ENCODE assay signal across 27 cellular contexts in the genomic region with DNA sequence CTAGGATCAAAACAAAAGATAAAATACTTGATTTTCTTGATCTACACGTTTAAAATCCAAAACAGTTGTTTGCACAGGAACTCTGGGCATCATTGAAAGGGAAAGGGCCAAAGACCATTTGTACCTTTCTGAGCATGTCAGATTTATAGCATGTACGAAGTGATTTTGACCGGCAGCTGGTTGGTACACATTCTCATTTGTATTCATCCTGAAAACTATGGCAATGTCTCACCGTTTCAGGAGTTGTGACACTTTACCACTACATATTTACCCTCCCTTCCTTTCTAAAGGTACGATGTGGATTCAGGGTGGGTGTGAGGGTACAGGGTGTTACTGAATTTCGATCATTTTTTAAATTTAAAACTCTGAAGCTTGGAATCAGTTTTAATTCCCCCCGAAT. TPM values are rescaled to one million over a fixed set of nuclear protein-coding genes. Genes with fewer than 3 reads are reported as not detected.
DNase-seq lines count a peak whose midpoint lies in the region; ATAC-seq and TF ChIP-seq lines count a peak whose summit lies in the region.
"Had no signal": no experiment of that assay in that cellular context is flagged by ENCODE, and none has a peak within 500 bp of the region (broad histone marks: within the 10 kb centered on the region; RNA-seq: fewer than 3 reads in every experiment).

No MANE protein-coding gene starts in this region.

- H3K36me3 ChIP-seq in naive thymus-derived CD4-positive, alpha-beta T cell (ENCODE audit: control insufficient read depth in 2 of 3, insufficient read depth in 3 of 3, low read length in 3 of 3), result no peaks in the 10 kb centered on the region
- no peaks in the 10 kb centered on the region for H3K36me3 ChIP-seq in Caco-2 (ENCODE audit: control insufficient read depth, insufficient read depth, low read length)
- H3K36me3 ChIP-seq: neural progenitor cell, Peyer's patch, SJCRH30, stomach, uterus had no signal

- no peaks in the 10 kb centered on the region for H3K27me3 Mint-ChIP-seq in T-helper 1 cell treated with Interleukin-12 subunit alpha and Interleukin-12 subunit beta and Interleukin-4 antibody, amounts not matched to agents 30 μg/mL and 1 μg/mL, for 36 hours (ENCODE audit: low read depth)
- H3K27me3 Mint-ChIP-seq in activated naive CD4-positive, alpha-beta T cell treated with anti-CD3 and anti-CD28 coated beads, Interleukin-2, amount 50 U/mL, for 24 hours, result no peaks in the 10 kb centered on the region
- no peaks in the 10 kb centered on the region for H3K27me3 Mint-ChIP-seq in T-helper 17 cell
- no peaks in the 10 kb centered on the region for H3K27me3 Mint-ChIP-seq in naive thymus-derived CD4-positive, alpha-beta T cell
- peaks cover 27% of the 10 kb centered on the region for H3K27me3 Mint-ChIP-seq in Caco-2 (ENCODE audit: insufficient read depth, unreplicated experiment)
- no peaks in the 10 kb centered on the region for H3K27me3 Mint-ChIP-seq in stimulated activated naive B cell treated with anti-CD40 and anti-IgM and Interleukin-4, amounts not matched to agents 10 μg/mL and 1 μg/mL and 100 μg/mL, for 72 hours
- H3K27me3 Mint-ChIP-seq: effector memory CD8-positive, alpha-beta T cell had no signal

- H3K27ac ChIP-seq in naive thymus-derived CD4-positive, alpha-beta T cell (ENCODE audit: low read depth, low read length), result no peak overlapping the region
- H3K27ac ChIP-seq: neural progenitor cell, Peyer's patch, SJCRH30 had no signal

- H3K9me3 ChIP-seq in T-helper 17 cell (ENCODE audit: control insufficient read depth, low read length, poor library complexity, severe bottlenecking) (no peaks in the 10 kb centered on the region), Caco-2 (no peaks in the 10 kb centered on the region)
- H3K9me3 ChIP-seq in naive thymus-derived CD4-positive, alpha-beta T cell (ENCODE audit: control insufficient read depth in 2 of 3, low read length in 3 of 3), result no peaks in the 10 kb centered on the region
- H3K9me3 ChIP-seq: Peyer's patch, SJCRH30, stomach, uterus had no signal

- peak overlapping the region; percentile 69 for H3K27ac Mint-ChIP-seq in T-helper 1 cell treated with Interleukin-12 subunit alpha and Interleukin-12 subunit beta and Interleukin-4 antibody, amounts not matched to agents 30 μg/mL and 1 μg/mL, for 36 hours
- H3K27ac Mint-ChIP-seq in activated naive CD4-positive, alpha-beta T cell treated with anti-CD3 and anti-CD28 coated beads, Interleukin-2, amount 50 U/mL, for 24 hours, result peak overlapping the region; percentile 44
- H3K27ac Mint-ChIP-seq in T-helper 17 cell (peak overlapping the region; percentile 43), Caco-2 (ENCODE audit: unreplicated experiment) (no peak overlapping the region)
- peak overlapping the region in 6 of 9 donors; percentile 0 to 72 (median 40) for H3K27ac Mint-ChIP-seq in naive thymus-derived CD4-positive, alpha-beta T cell
- no peak overlapping the region for H3K27ac Mint-ChIP-seq in stimulated activated naive B cell treated with anti-CD40 and anti-IgM and Interleukin-4, amounts not matched to agents 10 μg/mL and 1 μg/mL and 100 μg/mL, for 72 hours
- H3K27ac Mint-ChIP-seq: activated CD8-positive, alpha-beta T cell treated with anti-CD3 and anti-CD28 coated beads, Interleukin-2, amount 10 ng/mL, durations not matched to agents 7 days and 5 days; effector memory CD8-positive, alpha-beta T cell; neural progenitor cell had no signal

- H3K4me3 Mint-ChIP-seq in T-helper 1 cell treated with Interleukin-12 subunit alpha and Interleukin-12 subunit beta and Interleukin-4 antibody, amounts not matched to agents 30 μg/mL and 1 μg/mL, for 36 hours, result peak overlapping the region; percentile 18
- no peak overlapping the region for H3K4me3 Mint-ChIP-seq in activated naive CD4-positive, alpha-beta T cell treated with anti-CD3 and anti-CD28 coated beads, Interleukin-2, amount 50 U/mL, for 24 hours
- peak overlapping the region; percentile 28 for H3K4me3 Mint-ChIP-seq in T-helper 17 cell
- peak overlapping the region in 7 of 10 donors; percentile 1 to 37 (median 15) for H3K4me3 Mint-ChIP-seq in naive thymus-derived CD4-positive, alpha-beta T cell
- H3K4me3 Mint-ChIP-seq in Caco-2 (ENCODE audit: unreplicated experiment), result no peak overlapping the region
- no peak overlapping the region for H3K4me3 Mint-ChIP-seq in stimulated activated naive B cell treated with anti-CD40 and anti-IgM and Interleukin-4, amounts not matched to agents 10 μg/mL and 1 μg/mL and 100 μg/mL, for 72 hours
- H3K4me3 Mint-ChIP-seq: activated CD8-positive, alpha-beta T cell treated with anti-CD3 and anti-CD28 coated beads, Interleukin-2, amount 10 ng/mL, durations not matched to agents 7 days and 5 days; effector memory CD8-positive, alpha-beta T cell; neural progenitor cell had no signal

- peaks cover 17% of the 10 kb centered on the region for H3K4me1 Mint-ChIP-seq in T-helper 1 cell treated with Interleukin-12 subunit alpha and Interleukin-12 subunit beta and Interleukin-4 antibody, amounts not matched to agents 30 μg/mL and 1 μg/mL, for 36 hours (ENCODE audit: low read depth)
- peaks cover 43% of the 10 kb centered on the region for H3K4me1 Mint-ChIP-seq in activated naive CD4-positive, alpha-beta T cell treated with anti-CD3 and anti-CD28 coated beads, Interleukin-2, amount 50 U/mL, for 24 hours
- peaks cover 21% of the 10 kb centered on the region for H3K4me1 Mint-ChIP-seq in T-helper 17 cell
- peaks cover 8 to 26% (median 19%) of the 10 kb centered on the region in 7 donors for H3K4me1 Mint-ChIP-seq in naive thymus-derived CD4-positive, alpha-beta T cell
- H3K4me1 Mint-ChIP-seq in Caco-2 (ENCODE audit: low read depth, unreplicated experiment), result no peaks in the 10 kb centered on the region
- H3K4me1 Mint-ChIP-seq in stimulated activated naive B cell treated with anti-CD40 and anti-IgM and Interleukin-4, amounts not matched to agents 10 μg/mL and 1 μg/mL and 100 μg/mL, for 72 hours, result peaks cover 28 to 39% of the 10 kb centered on the region in 2 donors

- ATAC-seq in T-helper 17 cell, result no peak
- ATAC-seq in naive thymus-derived CD4-positive, alpha-beta T cell, result no peak
- no peak for ATAC-seq in stimulated activated naive B cell treated with anti-CD40 and anti-IgM and Interleukin-4, amounts not matched to agents 10 μg/mL and 1 μg/mL and 100 μg/mL, for 72 hours (replicated peaks)
- ATAC-seq: activated CD8-positive, alpha-beta T cell treated with anti-CD3 and anti-CD28 coated beads, Interleukin-2, amount 10 ng/mL, durations not matched to agents 7 days and 5 days; esophagus mucosa had no signal

- no peaks in the 10 kb centered on the region for H3K9me3 Mint-ChIP-seq in T-helper 1 cell treated with Interleukin-12 subunit alpha and Interleukin-12 subunit beta and Interleukin-4 antibody, amounts not matched to agents 30 μg/mL and 1 μg/mL, for 36 hours
- no peaks in the 10 kb centered on the region for H3K9me3 Mint-ChIP-seq in activated naive CD4-positive, alpha-beta T cell treated with anti-CD3 and anti-CD28 coated beads, Interleukin-2, amount 50 U/mL, for 24 hours
- H3K9me3 Mint-ChIP-seq in naive thymus-derived CD4-positive, alpha-beta T cell, result peaks cover 0 to 7% (median 0%) of the 10 kb centered on the region in 11 donors
- no peaks in the 10 kb centered on the region for H3K9me3 Mint-ChIP-seq in Caco-2 (ENCODE audit: unreplicated experiment)
- peaks cover 0 to 4% of the 10 kb centered on the region in 2 donors for H3K9me3 Mint-ChIP-seq in stimulated activated naive B cell treated with anti-CD40 and anti-IgM and Interleukin-4, amounts not matched to agents 10 μg/mL and 1 μg/mL and 100 μg/mL, for 72 hours
- H3K9me3 Mint-ChIP-seq: effector memory CD8-positive, alpha-beta T cell had no signal

- H3K4me3 ChIP-seq in naive thymus-derived CD4-positive, alpha-beta T cell (ENCODE audit: low read length), result no peak overlapping the region
- H3K4me3 ChIP-seq in Caco-2 (ENCODE audit: low read depth, low read length), result no peak overlapping the region
- H3K4me3 ChIP-seq: neural progenitor cell, Peyer's patch, SJCRH30, skin epidermis, stomach, uterus had no signal

- no peaks in the 10 kb centered on the region for H3K27me3 ChIP-seq in naive thymus-derived CD4-positive, alpha-beta T cell (ENCODE audit: control insufficient read depth in 2 of 2, insufficient read depth in 2 of 2, low read length in 2 of 2)
- no peaks in the 10 kb centered on the region; the same call in 1 of the 2 replicates for H3K27me3 ChIP-seq in Caco-2 (replicated peaks; ENCODE audit: control insufficient read depth, insufficient read depth, low read length)
- H3K27me3 ChIP-seq: neural progenitor cell, Peyer's patch, SJCRH30, stomach, uterus had no signal

- CTCF ChIA-PET in naive thymus-derived CD4-positive, alpha-beta T cell (lab: Charles Lee), result interaction anchor here (1.2 to 2.5 kb wide), 2 partner anchors 25 to 28 kb away, joined by 3 to 12 read pairs; no protein-coding TSS in a partner anchor
- CTCF ChIA-PET in Caco-2 (lab: Charles Lee), result no interaction called here

- intact Hi-C loops in naive thymus-derived CD4-positive, alpha-beta T cell (cut with micrococcal nuclease), result no loop called here
- intact Hi-C loops in Caco-2 (cut with micrococcal nuclease; ENCODE audit: unreplicated experiment), result no loop called here

- POLR2A ChIA-PET in naive thymus-derived CD4-positive, alpha-beta T cell (lab: Charles Lee), result interaction anchor here (0.7 to 1.7 kb wide), 3 partner anchors 8 to 29 kb away, joined by 3 to 4 read pairs (median 3); no protein-coding TSS in a partner anchor
- POLR2A ChIA-PET in Caco-2 (lab: Charles Lee), result no interaction called here

- peaks cover 3 to 9% of the 10 kb centered on the region in 2 donors for H3K4me1 ChIP-seq in naive thymus-derived CD4-positive, alpha-beta T cell (ENCODE audit: control insufficient read depth in 2 of 2, insufficient read depth in 2 of 2, low read length in 2 of 2)
- H3K4me1 ChIP-seq in Caco-2, result no peaks in the 10 kb centered on the region
- H3K4me1 ChIP-seq: neural progenitor cell, Peyer's patch, SJCRH30, stomach, uterus had no signal

- DNase-seq in T-helper 1 cell (no peak), T-helper 17 cell (no peak), Caco-2 (no peak)
- DNase-seq in activated naive CD4-positive, alpha-beta T cell treated with Interleukin-2 at 50 U/mL for 16 hours, result no peak
- no peak for DNase-seq in naive thymus-derived CD4-positive, alpha-beta T cell
- no peak for DNase-seq in stimulated activated naive B cell treated with anti-CD40 and anti-IgM and Interleukin-4, amounts not matched to agents 10 μg/mL and 1 μg/mL and 100 μg/mL, for 72 hours
- DNase-seq: 8988T; activated CD4-positive, CD25-positive, alpha-beta regulatory T cell; activated CD8-positive, alpha-beta T cell treated with anti-CD3 and anti-CD28 coated beads, Interleukin-2, amount 10 ng/mL, durations not matched to agents 7 days and 5 days; caudate nucleus; effector memory CD8-positive, alpha-beta T cell; glutamatergic neuron; IMR-90; NCI-H146; NCI-H2107; NCI-H345; NCI-H748 treated with DMSO at 0.1 percent for 48 hours; Peyer's patch; SJCRH30; stomach; SW 1271; uterus had no signal

- no TSS peak for BruUV-seq in Caco-2 (replicated peaks; lab: Mats Ljungman, UMichigan)

- no peak for TF ChIP-seq CTCF in Caco-2 (IDR thresholded peaks at IDR 0.05; ENCODE audit: insufficient read depth in 1 of 2, low read depth in 1 of 2, low read length in 1 of 2, severe bottlenecking in 1 of 2, unreplicated experiment in 1 of 2)

- H3K36me3 Mint-ChIP-seq in T-helper 1 cell treated with Interleukin-12 subunit alpha and Interleukin-12 subunit beta and Interleukin-4 antibody, amounts not matched to agents 30 μg/mL and 1 μg/mL, for 36 hours (ENCODE audit: low read depth), result peaks cover 2% of the 10 kb centered on the region
- no peaks in the 10 kb centered on the region for H3K36me3 Mint-ChIP-seq in activated naive CD4-positive, alpha-beta T cell treated with anti-CD3 and anti-CD28 coated beads, Interleukin-2, amount 50 U/mL, for 24 hours
- H3K36me3 Mint-ChIP-seq in T-helper 17 cell (ENCODE audit: low read depth) (no peaks in the 10 kb centered on the region), Caco-2 (ENCODE audit: insufficient read depth, unreplicated experiment) (no peaks in the 10 kb centered on the region)
- peaks cover 0 to 6% (median 0%) of the 10 kb centered on the region in 5 donors for H3K36me3 Mint-ChIP-seq in naive thymus-derived CD4-positive, alpha-beta T cell
- H3K36me3 Mint-ChIP-seq in stimulated activated naive B cell treated with anti-CD40 and anti-IgM and Interleukin-4, amounts not matched to agents 10 μg/mL and 1 μg/mL and 100 μg/mL, for 72 hours, result no peaks in the 10 kb centered on the region
- H3K36me3 Mint-ChIP-seq: neural progenitor cell had no signal

RNA-seq across cellular contexts. Expression of a gene that starts 7.3 kb away (rescaled TPM):
- total RNA-seq in T-helper 17 cell (10 to 100 TPM; 68.8 to 71.2 TPM), Caco-2 (2022) (0.45 and 0.77 TPM in 2 replicates)
- total RNA-seq in naive thymus-derived CD4-positive, alpha-beta T cell, result 10 to 100 TPM; 24.9 to 52.3 (median 34.7) TPM
- 10 to 100 TPM; 16.8 to 22.1 TPM for polyA plus RNA-seq in naive thymus-derived CD4-positive, alpha-beta T cell

Comparison
In these comparisons a context has a peak if more than half of its experiments do, and no peak if none do; other contexts are left out.
1. H3K27ac Mint-ChIP-seq: peak in T-helper 1 cell treated with Interleukin-12 subunit alpha and Interleukin-12 subunit beta and Interleukin-4 antibody, amounts not matched to agents 30 μg/mL and 1 μg/mL, for 36 hours (single experiment), activated naive CD4-positive, alpha-beta T cell treated with anti-CD3 and anti-CD28 coated beads, Interleukin-2, amount 50 U/mL, for 24 hours (single experiment), T-helper 17 cell (single experiment) and naive thymus-derived CD4-positive, alpha-beta T cell (6 of 9); none in Caco-2 (single experiment) and stimulated activated naive B cell treated with anti-CD40 and anti-IgM and Interleukin-4, amounts not matched to agents 10 μg/mL and 1 μg/mL and 100 μg/mL, for 72 hours (single experiment).
2. H3K4me3 Mint-ChIP-seq: peak in T-helper 1 cell treated with Interleukin-12 subunit alpha and Interleukin-12 subunit beta and Interleukin-4 antibody, amounts not matched to agents 30 μg/mL and 1 μg/mL, for 36 hours (single experiment), T-helper 17 cell (single experiment) and naive thymus-derived CD4-positive, alpha-beta T cell (7 of 10); none in activated naive CD4-positive, alpha-beta T cell treated with anti-CD3 and anti-CD28 coated beads, Interleukin-2, amount 50 U/mL, for 24 hours (single experiment), Caco-2 (single experiment) and stimulated activated naive B cell treated with anti-CD40 and anti-IgM and Interleukin-4, amounts not matched to agents 10 μg/mL and 1 μg/mL and 100 μg/mL, for 72 hours (0 of 2).
3. RNA of a gene that starts 7.3 kb away (total RNA-seq): 68.8 to 71.2 TPM in T-helper 17 cell and 24.9 to 52.3 TPM in naive thymus-derived CD4-positive, alpha-beta T cell; 0.45 to 0.77 TPM in Caco-2; every median in the first group is over 10 times any median in the second.